In genomic region chr19:44626067-44626624, GRCh38 we compare ENCODE assay signal across 12 cellular contexts. TPM values are rescaled to one million over a fixed set of nuclear protein-coding genes. Genes with fewer than 3 reads are reported as not detected.
DNase-seq lines count a peak whose midpoint lies in the region; ATAC-seq and TF ChIP-seq lines count a peak whose summit lies in the region.
"Had no signal": no experiment of that assay in that cellular context is flagged by ENCODE, and none has a peak within 500 bp of the region (broad histone marks: within the 10 kb centered on the region; RNA-seq: fewer than 3 reads in every experiment).

No MANE protein-coding gene starts in this region.

- H3K36me3 ChIP-seq in adrenal gland (replicated peaks in 1 of 2), result no peaks in the 10 kb centered on the region
- H3K36me3 ChIP-seq: heart left ventricle had no signal

- no peak overlapping the region for H3K4me3 ChIP-seq in adrenal gland
- H3K4me3 ChIP-seq: heart left ventricle had no signal

- H3K27me3 ChIP-seq in adrenal gland, result no peaks in the 10 kb centered on the region
- H3K27me3 ChIP-seq in foreskin keratinocyte, result no peaks in the 10 kb centered on the region
- H3K27me3 ChIP-seq: heart left ventricle had no signal

- peak overlapping the region in 1 of 5 donors; percentile 45 for H3K27ac ChIP-seq in adrenal gland
- H3K27ac ChIP-seq in foreskin keratinocyte, result no peak overlapping the region
- H3K27ac ChIP-seq: heart left ventricle had no signal

- no peaks in the 10 kb centered on the region for H3K9me3 ChIP-seq in adrenal gland (replicated peaks in 1 of 3)
- H3K9me3 ChIP-seq: heart left ventricle had no signal

- DNase-seq in HCEC 1CT (peak; percentile 97), adrenal gland (peak in 5 of 7 donors; percentile 53 to 85 (median 64)), foreskin keratinocyte (peak; percentile 88 to 95), sciatic nerve (ENCODE audit: low spot score) (no peak), NCI-H526 treated with DMSO at 0.1 percent for 48 hours (lab: John Stamatoyannopoulos, UW) (no peak), NCI-H524 (lab: John Stamatoyannopoulos, UW) (no peak)
- DNase-seq: activated CD4-positive, alpha-beta memory T cell treated with anti-CD3 and anti-CD28 coated beads for 36 hours; GDM1; heart left ventricle had no signal

- TF ChIP-seq CTCF in adrenal gland (IDR thresholded peaks at IDR 0.05) (no peak), foreskin keratinocyte (conservative IDR thresholded peaks at IDR 0.05) (no peak)

- H3K4me1 ChIP-seq in adrenal gland (replicated peaks in 1 of 2) (no peaks in the 10 kb centered on the region), foreskin keratinocyte (peaks cover 16% of the 10 kb centered on the region)

- intact Hi-C loops in adrenal gland (cut with DNase I) (no loop called here), sciatic nerve (cut with DNase I) (no loop called here)

- no peak for TF ChIP-seq POLR2A in adrenal gland (IDR thresholded peaks at IDR 0.05)

- WGBS in adrenal gland, 4 donors, result 6 to 47% (median 24%) methylated on average over 1 of the region's 1 CpG

- ATAC-seq in foreskin keratinocyte (peak; percentile 74), sciatic nerve (peak; percentile 49), HG02981 (IDR thresholded peaks at IDR 0.05; ENCODE audit: unreplicated experiment) (no peak), HG02798 (IDR thresholded peaks at IDR 0.05; ENCODE audit: poor library complexity, unreplicated experiment) (no peak)

RNA-seq across cellular contexts. Expression of gene IGSF23, which starts 12.8 kb away (rescaled TPM):
- total RNA-seq in adrenal gland (not detected), foreskin keratinocyte (not detected in 2 replicates), sciatic nerve (not detected)
- polyA plus RNA-seq in adrenal gland (not detected), foreskin keratinocyte (not detected in 2 replicates)
- total RNA-seq: activated CD4-positive, alpha-beta memory T cell treated with anti-CD3 and anti-CD28 coated beads for 36 hours had no signal
- polyA plus RNA-seq: neural cell had no signal

RNA-seq across cellular contexts. Expression of gene PVR, which starts 17.6 kb away (rescaled TPM):
- total RNA-seq in adrenal gland (10 to 100 TPM; 31.9 to 51.0 (median 44.6) TPM), foreskin keratinocyte (55.8 and 61.8 TPM in 2 replicates), sciatic nerve (49.1 TPM)
- polyA plus RNA-seq in adrenal gland (10 to 100 TPM; 28.7 to 56.0 (median 45.0) TPM), foreskin keratinocyte (36.3 and 36.4 TPM in 2 replicates)

RNA-seq across cellular contexts. Expression of gene CEACAM19, which starts 45.1 kb away (rescaled TPM):
- 10 to 100 TPM in 1 of 8 donors, 1 to 10 TPM in 7; 1.6 to 11.0 (median 2.7) TPM for total RNA-seq in adrenal gland
- polyA plus RNA-seq in adrenal gland, result 10 to 100 TPM in 2 of 3 donors, 1 to 10 TPM in 1; 2.2 to 38.2 (median 26.4) TPM
- 1.5 and 2.3 TPM in 2 replicates for total RNA-seq in foreskin keratinocyte
- polyA plus RNA-seq in foreskin keratinocyte, result 2.8 and 4.3 TPM in 2 replicates
- total RNA-seq in sciatic nerve, result 23.4 TPM

Comparison
In these comparisons a context has a peak if more than half of its experiments do, and no peak if none do; other contexts are left out.
1. DNase-seq: peak in HCEC 1CT (single experiment), adrenal gland (5 of 7) and foreskin keratinocyte (2 of 2); none in sciatic nerve (single experiment), NCI-H526 treated with DMSO at 0.1 percent for 48 hours (single experiment) and NCI-H524 (0 of 2).
2. ATAC-seq: peak in foreskin keratinocyte (single experiment) and sciatic nerve (single experiment); none in HG02981 (single experiment) and HG02798 (single experiment).